Comparison of ENCODE assay signal across 11 cellular contexts in genomic region chr21:44086636-44087425, GRCh38. TPM values are rescaled to one million over a fixed set of nuclear protein-coding genes. Genes with fewer than 3 reads are reported as not detected.
DNase-seq lines count a peak whose midpoint lies in the region; ATAC-seq and TF ChIP-seq lines count a peak whose summit lies in the region.
"Had no signal": no experiment of that assay in that cellular context is flagged by ENCODE, and none has a peak within 500 bp of the region (broad histone marks: within the 10 kb centered on the region; RNA-seq: fewer than 3 reads in every experiment).

No MANE protein-coding gene starts in this region.

- no peak for DNase-seq in CD4-positive, CD25-positive, alpha-beta regulatory T cell
- DNase-seq in activated CD8-positive, alpha-beta T cell treated with anti-CD3 and anti-CD28 coated beads for 36 hours: no peak
- DNase-seq in cardiac septum (ENCODE audit: low spot score) (peak; percentile 71), posterior vena cava (ENCODE audit: low spot score) (peak; percentile 81), RKO (ENCODE audit: low spot score) (no peak), NCI-H187 (lab: John Stamatoyannopoulos, UW) (no peak)
- DNase-seq: Calu3, NCI-H446 treated with DMSO at 0.1 percent for 48 hours had no signal

- H3K4me3 ChIP-seq in CD4-positive, CD25-positive, alpha-beta regulatory T cell (ENCODE audit: low read depth, low read length): no peak overlapping the region
- H3K4me3 ChIP-seq: thoracic aorta had no signal

- H3K4me1 ChIP-seq in CD4-positive, CD25-positive, alpha-beta regulatory T cell (ENCODE audit: control insufficient read depth, insufficient read depth, low read length, poor library complexity, severe bottlenecking): peaks cover 88% of the 10 kb centered on the region

- peak overlapping the region; percentile 83 for H3K27ac ChIP-seq in CD4-positive, CD25-positive, alpha-beta regulatory T cell (ENCODE audit: insufficient read depth, low read length, poor library complexity, severe bottlenecking)
- H3K27ac ChIP-seq: thoracic aorta had no signal

- no peak for TF ChIP-seq CTCF in activated CD8-positive, alpha-beta T cell treated with anti-CD3 and anti-CD28 coated beads for 36 hours (IDR thresholded peaks at IDR 0.05)

- H3K27me3 ChIP-seq in CD4-positive, CD25-positive, alpha-beta regulatory T cell (ENCODE audit: control insufficient read depth, insufficient read depth, low read length): no peaks in the 10 kb centered on the region

- no peak for ATAC-seq in CD4-positive, CD25-positive, alpha-beta regulatory T cell (ENCODE audit: low read depth in 2 of 2)
- ATAC-seq in activated CD8-positive, alpha-beta T cell treated with anti-CD3 and anti-CD28 coated beads for 36 hours: no peak
- ATAC-seq in HG02588 (IDR thresholded peaks at IDR 0.05; ENCODE audit: unreplicated experiment) (no peak), GM21390 (IDR thresholded peaks at IDR 0.05; ENCODE audit: unreplicated experiment) (no peak)

- H3K4me3 Mint-ChIP-seq in CD4-positive, CD25-positive, alpha-beta regulatory T cell: no peak overlapping the region
- H3K4me3 Mint-ChIP-seq in activated CD8-positive, alpha-beta T cell treated with anti-CD3 and anti-CD28 coated beads for 36 hours: peak overlapping the region; percentile 55

- POLR2A ChIA-PET in activated CD8-positive, alpha-beta T cell treated with anti-CD3 and anti-CD28 coated beads for 36 hours (lab: Charles Lee): interaction anchor here (1.0 to 2.7 kb wide), 4 partner anchors 7 to 74 kb away, joined by 3 to 6 read pairs (median 4); no protein-coding TSS in a partner anchor

- peaks cover 4% of the 10 kb centered on the region for H3K27me3 Mint-ChIP-seq in CD4-positive, CD25-positive, alpha-beta regulatory T cell
- no peaks in the 10 kb centered on the region for H3K27me3 Mint-ChIP-seq in activated CD8-positive, alpha-beta T cell treated with anti-CD3 and anti-CD28 coated beads for 36 hours

- CTCF ChIA-PET in activated CD8-positive, alpha-beta T cell treated with anti-CD3 and anti-CD28 coated beads for 36 hours (lab: Charles Lee): no interaction called here

- H3K27ac Mint-ChIP-seq in CD4-positive, CD25-positive, alpha-beta regulatory T cell: peak overlapping the region; percentile 96 to 97 (median 97)
- peak overlapping the region; percentile 97 for H3K27ac Mint-ChIP-seq in activated CD8-positive, alpha-beta T cell treated with anti-CD3 and anti-CD28 coated beads for 36 hours

- intact Hi-C loops in activated CD8-positive, alpha-beta T cell treated with anti-CD3 and anti-CD28 coated beads for 36 hours (cut with micrococcal nuclease): no loop called here
- intact Hi-C loops in cardiac septum (cut with DNase I) (no loop called here), posterior vena cava (cut with DNase I) (no loop called here)

- peaks cover 13 to 87% (median 56%) of the 10 kb centered on the region in 4 donors for H3K4me1 Mint-ChIP-seq in CD4-positive, CD25-positive, alpha-beta regulatory T cell
- H3K4me1 Mint-ChIP-seq in activated CD8-positive, alpha-beta T cell treated with anti-CD3 and anti-CD28 coated beads for 36 hours (ENCODE audit: low read depth): peaks cover 86% of the 10 kb centered on the region

- peaks cover 69% of the 10 kb centered on the region for H3K36me3 ChIP-seq in CD4-positive, CD25-positive, alpha-beta regulatory T cell (ENCODE audit: control insufficient read depth, insufficient read depth, low read length)

- H3K9me3 ChIP-seq in CD4-positive, CD25-positive, alpha-beta regulatory T cell (ENCODE audit: control insufficient read depth in 2 of 2, low read length in 2 of 2): no peaks in the 10 kb centered on the region
- H3K9me3 ChIP-seq: thoracic aorta had no signal

- peaks cover 54% of the 10 kb centered on the region for H3K36me3 Mint-ChIP-seq in CD4-positive, CD25-positive, alpha-beta regulatory T cell
- H3K36me3 Mint-ChIP-seq in activated CD8-positive, alpha-beta T cell treated with anti-CD3 and anti-CD28 coated beads for 36 hours (ENCODE audit: low read depth): peaks cover 83% of the 10 kb centered on the region

- H3K9me3 Mint-ChIP-seq in CD4-positive, CD25-positive, alpha-beta regulatory T cell: no peaks in the 10 kb centered on the region
- H3K9me3 Mint-ChIP-seq in activated CD8-positive, alpha-beta T cell treated with anti-CD3 and anti-CD28 coated beads for 36 hours: no peaks in the 10 kb centered on the region

RNA-seq across cellular contexts. Expression of gene PWP2, which starts 20.4 kb away (rescaled TPM):
- 17.6 TPM for total RNA-seq in CD4-positive, CD25-positive, alpha-beta regulatory T cell
- polyA plus RNA-seq in CD4-positive, CD25-positive, alpha-beta regulatory T cell: 10 to 100 TPM in 1 of 4 donors, 1 to 10 TPM in 1, under 1 TPM in 2; 0.78 to 15.7 (median 4.1) TPM
- total RNA-seq in activated CD8-positive, alpha-beta T cell treated with anti-CD3 and anti-CD28 coated beads for 36 hours: 10 to 100 TPM in 1 of 2 experiments, 1 to 10 TPM in 1; 9.3 to 10.1 TPM
- total RNA-seq in cardiac septum (1.6 TPM), posterior vena cava (1 to 10 TPM; 4.5 to 5.4 TPM)

RNA-seq across cellular contexts. Expression of gene GATD3, which starts 46.7 kb away (rescaled TPM):
- total RNA-seq in CD4-positive, CD25-positive, alpha-beta regulatory T cell: 32.1 TPM
- polyA plus RNA-seq in CD4-positive, CD25-positive, alpha-beta regulatory T cell: 10 to 100 TPM in 2 of 4 donors, 1 to 10 TPM in 2; 3.9 to 51.4 (median 27.6) TPM
- total RNA-seq in activated CD8-positive, alpha-beta T cell treated with anti-CD3 and anti-CD28 coated beads for 36 hours: 10 to 100 TPM; 10.3 to 11.8 TPM
- total RNA-seq in cardiac septum (11.5 TPM), posterior vena cava (1 to 10 TPM; 6.1 to 8.4 TPM)

Comparison
In these comparisons a context has a peak if more than half of its experiments do, and no peak if none do; other contexts are left out.
1. DNase-seq: peak in cardiac septum (single experiment) and posterior vena cava (single experiment); none in CD4-positive, CD25-positive, alpha-beta regulatory T cell (0 of 3), activated CD8-positive, alpha-beta T cell treated with anti-CD3 and anti-CD28 coated beads for 36 hours (single experiment), RKO (single experiment) and NCI-H187 (0 of 2).